In the genomic region with DNA sequence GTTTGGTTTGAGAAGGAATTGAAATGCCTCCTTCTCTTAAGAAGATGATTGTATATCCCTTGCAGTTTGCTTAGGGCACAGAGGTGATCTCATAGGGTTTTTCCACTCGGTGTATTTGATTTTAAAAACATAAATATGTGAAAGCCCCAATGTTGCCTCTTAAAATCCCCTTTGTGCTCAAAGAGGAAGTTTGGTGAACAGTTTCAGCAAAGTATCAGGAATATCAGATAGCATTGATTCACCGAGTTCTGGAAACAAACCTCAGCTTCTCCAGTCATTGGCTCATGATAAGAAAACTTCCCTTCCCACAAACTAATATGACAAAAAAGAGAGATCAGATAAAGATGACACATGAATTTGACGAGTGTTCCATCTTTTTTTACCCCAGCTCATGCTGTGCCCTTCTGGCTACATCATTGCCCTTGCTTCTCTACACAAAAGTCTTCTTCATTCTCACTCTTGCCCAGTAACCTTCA, we compare ENCODE assay signal across 12 cellular contexts. TPM values are rescaled to one million over a fixed set of nuclear protein-coding genes. Genes with fewer than 3 reads are reported as not detected.
A peak's percentile ranks its signal among the peaks of the same experiment; 100 is the strongest.
DNase-seq lines count a peak whose midpoint lies in the region; ATAC-seq and FAIRE-seq lines count a peak whose summit lies in the region.
"Had no signal": no experiment of that assay in that cellular context is flagged by ENCODE, and none has a peak within 500 bp of the region (broad histone marks: within the 10 kb centered on the region; RNA-seq: fewer than 3 reads in every experiment).

No MANE protein-coding gene starts in this region.

- DNase-seq in dermis blood vessel endothelial cell (peak; percentile 41), COLO668 (lab: John Stamatoyannopoulos, UW; ENCODE audit: unreplicated experiment) (no peak), AG08396 (ENCODE audit: low spot score) (no peak), frontal cortex (ENCODE audit: low spot score in 2 of 2) (no peak)
- no peak for DNase-seq in effector CD8-positive, alpha-beta T cell (lab: John Stamatoyannopoulos, UW)
- DNase-seq: activated CD4-positive, alpha-beta T cell treated with anti-CD3 and anti-CD28 coated beads for 1 hour; DND-41; sigmoid colon had no signal

- peak; percentile 57 for ATAC-seq in GM18508 (IDR thresholded peaks at IDR 0.05; ENCODE audit: insufficient read depth, unreplicated experiment)
- ATAC-seq in GM19467 (IDR thresholded peaks at IDR 0.05; ENCODE audit: unreplicated experiment): peak; percentile 46
- ATAC-seq in HG03108 (IDR thresholded peaks at IDR 0.05; ENCODE audit: unreplicated experiment): peak; percentile 43
- ATAC-seq: HCT116 had no signal

- FAIRE-seq in frontal cortex (lab: Jason Lieb, UNC): no peak

RNA-seq across cellular contexts. Expression of a gene that starts 20.1 kb away (rescaled TPM):
- total RNA-seq in dermis blood vessel endothelial cell: 11.9 and 14.4 TPM in 2 replicates
- 10.6 TPM for total RNA-seq in frontal cortex
